In genomic region chr2:241739177-241739576, GRCh38 we compare ENCODE assay signal across 20 cellular contexts. TPM values are rescaled to one million over a fixed set of nuclear protein-coding genes. Genes with fewer than 3 reads are reported as not detected.
DNase-seq lines count a peak whose midpoint lies in the region; ATAC-seq lines count a peak whose summit lies in the region.
"Had no signal": no experiment of that assay in that cellular context is flagged by ENCODE, and none has a peak within 500 bp of the region (broad histone marks: within the 10 kb centered on the region; RNA-seq: fewer than 3 reads in every experiment).

No MANE protein-coding gene starts in this region.

- peaks cover 19% of the 10 kb centered on the region for H3K36me3 Mint-ChIP-seq in activated CD4-positive, alpha-beta T cell treated with anti-CD3 and anti-CD28 coated beads, Interleukin-2, amount 10 ng/mL, durations not matched to agents 24 days and 14 days (ENCODE audit: low read depth)
- H3K36me3 Mint-ChIP-seq in IgD-negative memory B cell = peaks cover 3% of the 10 kb centered on the region
- peaks cover 10% of the 10 kb centered on the region for H3K36me3 Mint-ChIP-seq in activated naive CD8-positive, alpha-beta T cell treated with anti-CD3 and anti-CD28 coated beads, Interleukin-2, amount 50 U/mL, for 24 hours (ENCODE audit: low read depth)
- peaks cover 20% of the 10 kb centered on the region for H3K36me3 Mint-ChIP-seq in stimulated activated effector memory CD8-positive, alpha-beta T cell treated with anti-CD3 and anti-CD28 coated beads, Interleukin-12 subunit alpha, Interleukin-12 subunit beta, amount 100 ng/mL, for 72 hours

- peak overlapping the region; percentile 64 for H3K4me3 Mint-ChIP-seq in activated CD4-positive, alpha-beta T cell treated with anti-CD3 and anti-CD28 coated beads, Interleukin-2, amount 10 ng/mL, durations not matched to agents 24 days and 14 days
- peak overlapping the region in 3 of 4 donors; percentile 12 to 64 (median 41) for H3K4me3 Mint-ChIP-seq in IgD-negative memory B cell
- no peak overlapping the region for H3K4me3 Mint-ChIP-seq in activated naive CD8-positive, alpha-beta T cell treated with anti-CD3 and anti-CD28 coated beads, Interleukin-2, amount 50 U/mL, for 24 hours
- peak overlapping the region; percentile 69 for H3K4me3 Mint-ChIP-seq in stimulated activated effector memory CD8-positive, alpha-beta T cell treated with anti-CD3 and anti-CD28 coated beads, Interleukin-12 subunit alpha, Interleukin-12 subunit beta, amount 100 ng/mL, for 72 hours

- no peaks in the 10 kb centered on the region for H3K9me3 Mint-ChIP-seq in activated CD4-positive, alpha-beta T cell treated with anti-CD3 and anti-CD28 coated beads, Interleukin-2, amount 10 ng/mL, durations not matched to agents 24 days and 14 days
- H3K9me3 Mint-ChIP-seq in IgD-negative memory B cell = no peaks in the 10 kb centered on the region
- no peaks in the 10 kb centered on the region for H3K9me3 Mint-ChIP-seq in activated naive CD8-positive, alpha-beta T cell treated with anti-CD3 and anti-CD28 coated beads, Interleukin-2, amount 50 U/mL, for 24 hours
- H3K9me3 Mint-ChIP-seq in stimulated activated effector memory CD8-positive, alpha-beta T cell treated with anti-CD3 and anti-CD28 coated beads, Interleukin-12 subunit alpha, Interleukin-12 subunit beta, amount 100 ng/mL, for 72 hours = no peaks in the 10 kb centered on the region
- H3K9me3 Mint-ChIP-seq: CD8-positive, alpha-beta memory T cell had no signal

- peaks cover 26% of the 10 kb centered on the region for H3K4me1 Mint-ChIP-seq in activated CD4-positive, alpha-beta T cell treated with anti-CD3 and anti-CD28 coated beads, Interleukin-2, amount 10 ng/mL, durations not matched to agents 24 days and 14 days
- H3K4me1 Mint-ChIP-seq in IgD-negative memory B cell = peaks cover 0 to 8% (median 6%) of the 10 kb centered on the region in 3 donors
- peaks cover 43% of the 10 kb centered on the region for H3K4me1 Mint-ChIP-seq in activated naive CD8-positive, alpha-beta T cell treated with anti-CD3 and anti-CD28 coated beads, Interleukin-2, amount 50 U/mL, for 24 hours
- H3K4me1 Mint-ChIP-seq in stimulated activated effector memory CD8-positive, alpha-beta T cell treated with anti-CD3 and anti-CD28 coated beads, Interleukin-12 subunit alpha, Interleukin-12 subunit beta, amount 100 ng/mL, for 72 hours = peaks cover 42% of the 10 kb centered on the region

- peak overlapping the region; percentile 76 for H3K27ac Mint-ChIP-seq in activated CD4-positive, alpha-beta T cell treated with anti-CD3 and anti-CD28 coated beads, Interleukin-2, amount 10 ng/mL, durations not matched to agents 24 days and 14 days
- H3K27ac Mint-ChIP-seq in IgD-negative memory B cell = peak overlapping the region in 2 of 3 donors; percentile 19 to 83
- H3K27ac Mint-ChIP-seq in activated naive CD8-positive, alpha-beta T cell treated with anti-CD3 and anti-CD28 coated beads, Interleukin-2, amount 50 U/mL, for 24 hours = peak overlapping the region; percentile 35
- peak overlapping the region; percentile 92 for H3K27ac Mint-ChIP-seq in stimulated activated effector memory CD8-positive, alpha-beta T cell treated with anti-CD3 and anti-CD28 coated beads, Interleukin-12 subunit alpha, Interleukin-12 subunit beta, amount 100 ng/mL, for 72 hours

- H3K27me3 Mint-ChIP-seq in activated CD4-positive, alpha-beta T cell treated with anti-CD3 and anti-CD28 coated beads, Interleukin-2, amount 10 ng/mL, durations not matched to agents 24 days and 14 days = no peaks in the 10 kb centered on the region
- H3K27me3 Mint-ChIP-seq in IgD-negative memory B cell = no peaks in the 10 kb centered on the region
- H3K27me3 Mint-ChIP-seq in activated naive CD8-positive, alpha-beta T cell treated with anti-CD3 and anti-CD28 coated beads, Interleukin-2, amount 50 U/mL, for 24 hours = no peaks in the 10 kb centered on the region
- H3K27me3 Mint-ChIP-seq: CD8-positive, alpha-beta memory T cell had no signal

- intact Hi-C loops in activated CD4-positive, alpha-beta T cell treated with anti-CD3 and anti-CD28 coated beads, Interleukin-2, amount 10 ng/mL, durations not matched to agents 24 days and 14 days (cut with micrococcal nuclease) = no loop called here

- no peak for DNase-seq in activated CD4-positive, alpha-beta T cell treated with anti-CD3 and anti-CD28 coated beads, Interleukin-2, amount 10 ng/mL, durations not matched to agents 24 days and 14 days
- no peak for DNase-seq in activated CD4-positive, alpha-beta T cell treated with anti-CD3 and anti-CD28 coated beads, Interleukin-2, amount 50 U/mL, for 48 hours
- no peak for DNase-seq in activated naive CD8-positive, alpha-beta T cell treated with anti-CD3 and anti-CD28 coated beads, Interleukin-2, amount 50 U/mL, for 24 hours
- DNase-seq in stimulated activated effector memory CD8-positive, alpha-beta T cell treated with anti-CD3 and anti-CD28 coated beads, Interleukin-12 subunit alpha, Interleukin-12 subunit beta, amount 100 ng/mL, for 72 hours (ENCODE audit: low spot score in 2 of 2) = no peak
- no peak for DNase-seq in NCI-H1694 treated with DMSO at 0.1 percent for 48 hours (lab: John Stamatoyannopoulos, UW)
- DNase-seq in NCI-H1694 (lab: John Stamatoyannopoulos, UW) = no peak
- DNase-seq: ACHN; Calu3; CD8-positive, alpha-beta memory T cell; DMS53; KBM-7; NCI-H1092; NCI-H1436; NCI-H2029 treated with DMSO at 0.1 percent for 48 hours; NCI-H510A treated with DMSO at 0.1 percent for 48 hours; NCI-H748 treated with DMSO at 0.1 percent for 48 hours; SJCRH30 had no signal

- no peak for ATAC-seq in activated naive CD8-positive, alpha-beta T cell treated with anti-CD3 and anti-CD28 coated beads, Interleukin-2, amount 50 U/mL, for 24 hours
- ATAC-seq in stimulated activated effector memory CD8-positive, alpha-beta T cell treated with anti-CD3 and anti-CD28 coated beads, Interleukin-12 subunit alpha, Interleukin-12 subunit beta, amount 100 ng/mL, for 72 hours = no peak
- ATAC-seq in HG03432 (IDR thresholded peaks at IDR 0.05; ENCODE audit: unreplicated experiment) = no peak

RNA-seq across cellular contexts. Expression of gene D2HGDH, which starts 4.7 kb away (rescaled TPM):
- total RNA-seq in activated CD4-positive, alpha-beta T cell treated with anti-CD3 and anti-CD28 coated beads, Interleukin-2, amount 10 ng/mL, durations not matched to agents 24 days and 14 days = 34.2 and 40.4 TPM in 2 replicates
- 7.7 TPM for polyA plus RNA-seq in IgD-negative memory B cell

RNA-seq across cellular contexts. Expression of gene ING5, which starts 37.3 kb away (rescaled TPM):
- total RNA-seq in activated CD4-positive, alpha-beta T cell treated with anti-CD3 and anti-CD28 coated beads, Interleukin-2, amount 10 ng/mL, durations not matched to agents 24 days and 14 days = 51.3 and 55.3 TPM in 2 replicates
- polyA plus RNA-seq in IgD-negative memory B cell = 34.0 TPM

RNA-seq across cellular contexts. Expression of gene GAL3ST2, which starts 37.4 kb away (rescaled TPM):
- total RNA-seq in activated CD4-positive, alpha-beta T cell treated with anti-CD3 and anti-CD28 coated beads, Interleukin-2, amount 10 ng/mL, durations not matched to agents 24 days and 14 days = 0.52 and 1.2 TPM in 2 replicates
- not detected for polyA plus RNA-seq in IgD-negative memory B cell
- total RNA-seq: Calu3, H1, SJCRH30 had no signal
- polyA plus RNA-seq: CD8-positive, alpha-beta memory T cell; H1 had no signal

RNA-seq across cellular contexts. Expression of gene DTYMK, which starts 52.6 kb away (rescaled TPM):
- 110 and 111 TPM in 2 replicates for total RNA-seq in activated CD4-positive, alpha-beta T cell treated with anti-CD3 and anti-CD28 coated beads, Interleukin-2, amount 10 ng/mL, durations not matched to agents 24 days and 14 days
- polyA plus RNA-seq in IgD-negative memory B cell = 40.5 TPM

Comparison
In these comparisons a context has a peak if more than half of its experiments do, and no peak if none do; other contexts are left out.
1. H3K27ac Mint-ChIP-seq: peak in every context shown above with its lines; median percentile 92 in stimulated activated effector memory CD8-positive, alpha-beta T cell treated with anti-CD3 and anti-CD28 coated beads, Interleukin-12 subunit alpha, Interleukin-12 subunit beta, amount 100 ng/mL, for 72 hours; 76 in activated CD4-positive, alpha-beta T cell treated with anti-CD3 and anti-CD28 coated beads, Interleukin-2, amount 10 ng/mL, durations not matched to agents 24 days and 14 days; 51 in IgD-negative memory B cell; 35 in activated naive CD8-positive, alpha-beta T cell treated with anti-CD3 and anti-CD28 coated beads, Interleukin-2, amount 50 U/mL, for 24 hours.